24 cellular contexts compared by ENCODE assay signal in genomic region chr15:31419820-31420219, GRCh38.
"Had no signal": no experiment of that assay in that cellular context is flagged by ENCODE, and none has a peak within 500 bp of the region (broad histone marks: within the 10 kb centered on the region; RNA-seq: fewer than 3 reads in every experiment).

No MANE protein-coding gene starts in this region.

- H3K27ac Mint-ChIP-seq: dendritic cell treated with granulocyte-macrophage colony-stimulating factor and Interleukin-4, amounts not matched to agents 40 ng/mL and 50 ng/mL, for 4 days; endodermal cell had no signal

- H3K4me1 ChIP-seq: colonic mucosa, esophagus muscularis mucosa, esophagus squamous epithelium, foreskin keratinocyte, gastrocnemius medialis, gastroesophageal sphincter, heart left ventricle, heart right ventricle had no signal

- H3K27ac ChIP-seq: colonic mucosa, coronary artery, dorsolateral prefrontal cortex, epithelial cell of prostate, esophagus muscularis mucosa, esophagus squamous epithelium, foreskin keratinocyte, gastrocnemius medialis, gastroesophageal sphincter, heart left ventricle, heart right ventricle had no signal

- H3K36me3 ChIP-seq: colonic mucosa, esophagus muscularis mucosa, esophagus squamous epithelium, gastrocnemius medialis, gastroesophageal sphincter, heart left ventricle, heart right ventricle had no signal

- H3K27me3 Mint-ChIP-seq: dendritic cell treated with granulocyte-macrophage colony-stimulating factor and Interleukin-4, amounts not matched to agents 40 ng/mL and 50 ng/mL, for 4 days; effector memory CD8-positive, alpha-beta T cell had no signal

- H3K9me3 ChIP-seq: colonic mucosa, gastrocnemius medialis had no signal

- H3K4me3 ChIP-seq: colonic mucosa, coronary artery, dorsolateral prefrontal cortex, esophagus muscularis mucosa, esophagus squamous epithelium, gastrocnemius medialis, gastroesophageal sphincter, heart left ventricle, heart right ventricle had no signal

- H3K27me3 ChIP-seq: colonic mucosa, dorsolateral prefrontal cortex, esophagus muscularis mucosa, esophagus squamous epithelium, foreskin keratinocyte, gastrocnemius medialis, gastroesophageal sphincter, heart left ventricle, heart right ventricle had no signal

- DNase-seq: colonic mucosa; cortex of kidney; dermis blood vessel endothelial cell; dorsolateral prefrontal cortex; effector CD4-positive, alpha-beta T cell; effector CD8-positive, alpha-beta T cell; effector memory CD4-positive, alpha-beta T cell; effector memory CD8-positive, alpha-beta T cell; endodermal cell; erythroblast; esophagus squamous epithelium; foreskin fibroblast; foreskin keratinocyte; foreskin melanocyte; gastrocnemius medialis; glutamatergic neuron; head of caudate nucleus; heart left ventricle; heart right ventricle had no signal

- H3K4me1 Mint-ChIP-seq: endodermal cell had no signal

- H3K4me3 Mint-ChIP-seq: dendritic cell treated with granulocyte-macrophage colony-stimulating factor and Interleukin-4, amounts not matched to agents 40 ng/mL and 50 ng/mL, for 4 days; effector memory CD8-positive, alpha-beta T cell; endodermal cell had no signal
